Comparison of ENCODE assay signal across 12 cellular contexts in the genomic region with DNA sequence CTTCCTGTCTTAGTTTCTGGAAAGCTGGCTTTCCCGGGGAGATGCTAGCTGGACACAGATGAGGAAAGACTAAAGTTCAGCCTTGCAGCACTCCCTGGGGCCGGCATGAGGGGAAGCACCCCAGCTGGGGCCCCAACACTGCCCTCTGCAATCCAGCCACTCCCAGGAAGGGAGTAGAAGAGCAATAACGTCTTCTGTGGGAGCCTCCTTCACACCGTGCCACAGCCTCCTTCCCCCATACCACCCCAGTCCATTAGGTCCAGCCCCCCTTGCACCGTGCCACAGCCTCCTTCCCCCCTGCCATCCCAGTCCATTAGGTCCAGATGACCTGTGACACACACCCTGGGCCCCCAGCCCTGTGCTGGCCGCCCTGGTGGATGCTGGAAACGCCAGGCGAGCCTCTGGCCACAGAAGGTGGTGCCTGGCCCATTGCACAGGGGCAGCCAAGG. TPM values are rescaled to one million over a fixed set of nuclear protein-coding genes. Genes with fewer than 3 reads are reported as not detected.
DNase-seq lines count a peak whose midpoint lies in the region; ATAC-seq and TF ChIP-seq lines count a peak whose summit lies in the region.
"Had no signal": no experiment of that assay in that cellular context is flagged by ENCODE, and none has a peak within 500 bp of the region (broad histone marks: within the 10 kb centered on the region; RNA-seq: fewer than 3 reads in every experiment).

No MANE protein-coding gene starts in this region.

- H3K4me3 ChIP-seq in OCI-LY3 (ENCODE audit: low read length), result peak overlapping the region; percentile 77
- H3K4me3 ChIP-seq in neural progenitor cell, result no peak overlapping the region
- no peak overlapping the region for H3K4me3 ChIP-seq in right atrium auricular region
- H3K4me3 ChIP-seq: SK-N-MC, skin epidermis had no signal

- H4K20me1 ChIP-seq in OCI-LY3 (ENCODE audit: insufficient read depth, low read length) (no peaks in the 10 kb centered on the region), neural progenitor cell (ENCODE audit: low read depth) (no peaks in the 10 kb centered on the region)

- H3K9me3 ChIP-seq in OCI-LY3 (ENCODE audit: insufficient read depth, low read length) (no peaks in the 10 kb centered on the region), neural progenitor cell (ENCODE audit: low read depth) (no peaks in the 10 kb centered on the region), right atrium auricular region (no peaks in the 10 kb centered on the region)

- H3K79me2 ChIP-seq in OCI-LY3 (ENCODE audit: low read length) (no peaks in the 10 kb centered on the region), neural progenitor cell (ENCODE audit: low read depth) (no peaks in the 10 kb centered on the region)

- H3K9me3 Mint-ChIP-seq in activated T-cell treated with anti-CD3 and anti-CD28 coated beads, Interleukin-2, amount 50 U/mL, for 4 hours, result no peaks in the 10 kb centered on the region
- H3K9me3 Mint-ChIP-seq in effector memory CD8-positive, alpha-beta T cell, result no peaks in the 10 kb centered on the region
- H3K9me3 Mint-ChIP-seq in stimulated activated naive B cell treated with anti-CD40 and anti-IgM and Interleukin-4, amounts not matched to agents 10 μg/mL and 1 μg/mL and 100 μg/mL, for 72 hours, result no peaks in the 10 kb centered on the region
- H3K9me3 Mint-ChIP-seq in neural progenitor cell, result no peaks in the 10 kb centered on the region

- no peaks in the 10 kb centered on the region for H3K36me3 Mint-ChIP-seq in activated T-cell treated with anti-CD3 and anti-CD28 coated beads, Interleukin-2, amount 50 U/mL, for 4 hours (ENCODE audit: insufficient read depth)
- H3K36me3 Mint-ChIP-seq in effector memory CD8-positive, alpha-beta T cell (ENCODE audit: insufficient read depth), result peaks cover 7% of the 10 kb centered on the region
- H3K36me3 Mint-ChIP-seq in stimulated activated naive B cell treated with anti-CD40 and anti-IgM and Interleukin-4, amounts not matched to agents 10 μg/mL and 1 μg/mL and 100 μg/mL, for 72 hours, result no peaks in the 10 kb centered on the region
- H3K36me3 Mint-ChIP-seq in neural progenitor cell, result no peaks in the 10 kb centered on the region

- peak overlapping the region; percentile 78 for H3K9ac ChIP-seq in OCI-LY3 (ENCODE audit: low read length)
- no peak overlapping the region for H3K9ac ChIP-seq in neural progenitor cell

- H3K36me3 ChIP-seq in OCI-LY3 (replicated peaks; ENCODE audit: low read depth, low read length) (no peaks in the 10 kb centered on the region), neural progenitor cell (no peaks in the 10 kb centered on the region), right atrium auricular region (no peaks in the 10 kb centered on the region)

- TF ChIP-seq CTCF in OCI-LY3 (IDR thresholded peaks at IDR 0.05; ENCODE audit: low read depth, low read length), result no peak
- TF ChIP-seq CTCF in neural progenitor cell (IDR thresholded peaks at IDR 0.05), result no peak
- no peak for TF ChIP-seq CTCF in right atrium auricular region (IDR thresholded peaks at IDR 0.05)

- H3K27me3 ChIP-seq in OCI-LY3 (ENCODE audit: low read depth, low read length) (peaks cover 38% of the 10 kb centered on the region), neural progenitor cell (no peaks in the 10 kb centered on the region), right atrium auricular region (no peaks in the 10 kb centered on the region)
- H3K27me3 ChIP-seq: foreskin keratinocyte had no signal

- H3K4me2 ChIP-seq in OCI-LY3 (ENCODE audit: low read length) (peak overlapping the region; percentile 81), neural progenitor cell (no peak overlapping the region)

- H2AFZ ChIP-seq in OCI-LY3 (ENCODE audit: low read depth, low read length), result no peak overlapping the region; the same call in 1 of the 2 replicates
- H2AFZ ChIP-seq in neural progenitor cell (replicated peaks), result no peak overlapping the region

- H3F3A ChIP-seq in neural progenitor cell (ENCODE audit: low read depth), result no peaks in the 10 kb centered on the region

- peak in 1 of 2 donors; percentile 2 for ATAC-seq in activated T-cell treated with anti-CD3 and anti-CD28 coated beads, Interleukin-2, amount 50 U/mL, for 4 hours
- ATAC-seq in effector memory CD8-positive, alpha-beta T cell (replicated peaks), result peak; percentile 14
- peak; percentile 10 to 24 for ATAC-seq in stimulated activated naive B cell treated with anti-CD40 and anti-IgM and Interleukin-4, amounts not matched to agents 10 μg/mL and 1 μg/mL and 100 μg/mL, for 72 hours (replicated peaks)

- H3K27me3 Mint-ChIP-seq in activated T-cell treated with anti-CD3 and anti-CD28 coated beads, Interleukin-2, amount 50 U/mL, for 4 hours (ENCODE audit: low read depth), result peaks cover 1% of the 10 kb centered on the region
- H3K27me3 Mint-ChIP-seq in effector memory CD8-positive, alpha-beta T cell, result peaks cover 0 to 11% of the 10 kb centered on the region in 2 donors
- peaks cover 22 to 27% of the 10 kb centered on the region in 2 donors for H3K27me3 Mint-ChIP-seq in stimulated activated naive B cell treated with anti-CD40 and anti-IgM and Interleukin-4, amounts not matched to agents 10 μg/mL and 1 μg/mL and 100 μg/mL, for 72 hours
- H3K27me3 Mint-ChIP-seq in neural progenitor cell (ENCODE audit: insufficient read depth, low read depth), result peaks cover 22% of the 10 kb centered on the region

- H3K27ac Mint-ChIP-seq in effector memory CD8-positive, alpha-beta T cell, result peak overlapping the region; percentile 93 to 95
- H3K27ac Mint-ChIP-seq in stimulated activated naive B cell treated with anti-CD40 and anti-IgM and Interleukin-4, amounts not matched to agents 10 μg/mL and 1 μg/mL and 100 μg/mL, for 72 hours, result peak overlapping the region; percentile 21
- no peak overlapping the region for H3K27ac Mint-ChIP-seq in neural progenitor cell

- peak overlapping the region; percentile 88 for H3K27ac ChIP-seq in OCI-LY3 (ENCODE audit: low read length)
- H3K27ac ChIP-seq in neural progenitor cell, result no peak overlapping the region
- H3K27ac ChIP-seq in right atrium auricular region, result no peak overlapping the region
- H3K27ac ChIP-seq: foreskin keratinocyte, SK-N-MC had no signal

- peaks cover 54% of the 10 kb centered on the region for H3K4me1 ChIP-seq in OCI-LY3 (ENCODE audit: low read length)
- H3K4me1 ChIP-seq in neural progenitor cell, result no peaks in the 10 kb centered on the region
- peaks cover 0 to 26% of the 10 kb centered on the region in 2 donors for H3K4me1 ChIP-seq in right atrium auricular region
- H3K4me1 ChIP-seq: foreskin keratinocyte had no signal

- H3K4me3 Mint-ChIP-seq in activated T-cell treated with anti-CD3 and anti-CD28 coated beads, Interleukin-2, amount 50 U/mL, for 4 hours, result peak overlapping the region; percentile 63
- peak overlapping the region; percentile 51 to 66 for H3K4me3 Mint-ChIP-seq in effector memory CD8-positive, alpha-beta T cell
- peak overlapping the region in 1 of 2 donors; percentile 8 for H3K4me3 Mint-ChIP-seq in stimulated activated naive B cell treated with anti-CD40 and anti-IgM and Interleukin-4, amounts not matched to agents 10 μg/mL and 1 μg/mL and 100 μg/mL, for 72 hours
- no peak overlapping the region for H3K4me3 Mint-ChIP-seq in neural progenitor cell

- H3K4me1 Mint-ChIP-seq in activated T-cell treated with anti-CD3 and anti-CD28 coated beads, Interleukin-2, amount 50 U/mL, for 4 hours (ENCODE audit: low read depth), result peaks cover 25% of the 10 kb centered on the region
- H3K4me1 Mint-ChIP-seq in effector memory CD8-positive, alpha-beta T cell (ENCODE audit: low read depth in 2 of 2), result peaks cover 34 to 37% of the 10 kb centered on the region in 2 donors
- H3K4me1 Mint-ChIP-seq in stimulated activated naive B cell treated with anti-CD40 and anti-IgM and Interleukin-4, amounts not matched to agents 10 μg/mL and 1 μg/mL and 100 μg/mL, for 72 hours, result peaks cover 30 to 44% of the 10 kb centered on the region in 2 donors
- peaks cover 7% of the 10 kb centered on the region for H3K4me1 Mint-ChIP-seq in neural progenitor cell

- no peak for DNase-seq in activated T-cell treated with anti-CD3 and anti-CD28 coated beads, Interleukin-2, amount 50 U/mL, for 4 hours
- no peak for DNase-seq in activated T-cell treated with anti-CD3 and anti-CD28 coated beads for 4 hours
- no peak for DNase-seq in effector memory CD8-positive, alpha-beta T cell
- no peak for DNase-seq in stimulated activated naive B cell treated with anti-CD40 and anti-IgM and Interleukin-4, amounts not matched to agents 10 μg/mL and 1 μg/mL and 100 μg/mL, for 72 hours
- no peak for DNase-seq in middle frontal gyrus (ENCODE audit: extremely low spot score, low spot score)
- no peak for DNase-seq in neural progenitor cell (ENCODE audit: low spot score)
- DNase-seq in right atrium auricular region (ENCODE audit: low spot score), result no peak
- DNase-seq: cortex of kidney had no signal

RNA-seq across cellular contexts. Expression of gene PRDM11, which starts 44.1 kb away (rescaled TPM):
- total RNA-seq in activated T-cell treated with anti-CD3 and anti-CD28 coated beads, Interleukin-2, amount 50 U/mL, for 4 hours, result 1 to 10 TPM; 6.0 to 8.5 (median 6.8) TPM
- total RNA-seq in neural progenitor cell (ENCODE audit: low replicate concordance) (1.8 and 5.3 TPM in 2 replicates), right atrium auricular region (10 to 100 TPM; 13.5 to 27.6 TPM)
